ENCODE assay signal across 1 cellular context in the genomic region with DNA sequence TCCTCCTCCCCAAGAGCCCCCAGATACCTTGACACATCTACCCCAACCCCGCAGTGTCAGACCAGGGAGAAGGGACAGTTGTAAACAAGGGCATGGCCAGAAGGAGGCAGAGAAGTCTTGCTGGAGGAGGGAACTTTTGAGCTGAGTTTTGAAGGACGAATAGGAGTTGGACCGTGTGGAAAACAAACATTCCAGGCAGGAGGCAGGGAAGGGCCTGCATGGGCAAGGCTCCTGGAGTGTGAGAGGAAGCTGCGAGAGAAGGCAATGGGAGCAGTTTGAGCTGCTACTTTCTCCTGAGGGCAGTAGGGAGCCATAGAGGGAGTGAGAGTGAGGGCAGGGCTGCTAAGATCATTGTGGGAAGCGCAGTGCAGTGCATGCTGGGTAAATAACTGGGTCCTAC.
TF ChIP-seq lines count a peak whose summit lies in the region.

No MANE protein-coding gene starts in this region.

TF ChIP-seq in HepG2, 621 proteins besides CTCF, POLR2A, EP300 and RAD21:
- TF ChIP-seq STAG1 (CRISPR knock-in tag; IDR thresholded peaks at IDR 0.05) (peak; percentile 55), ERF (CRISPR knock-in tag; IDR thresholded peaks at IDR 0.05) (no peak), ZMYM3 (CRISPR knock-in tag; IDR thresholded peaks at IDR 0.05) (peak; percentile 95), ZFP36 (IDR thresholded peaks at IDR 0.05; ENCODE audit: borderline replicate concordance, low read depth, low read length, partially characterized antibody) (peak; percentile 85), CHD4 (IDR thresholded peaks at IDR 0.05; ENCODE audit: borderline replicate concordance, low read length) (peak; percentile 39; the same call in 1 of the 2 replicates), KDM1A (CRISPR knock-in tag; IDR thresholded peaks at IDR 0.05) (peak; percentile 74; the same call in 1 of the 2 replicates), FOXA1 (IDR thresholded peaks at IDR 0.05) (no peak), FOXA1 (CRISPR knock-in tag; IDR thresholded peaks at IDR 0.05) (peak; percentile 57), MTF1 (CRISPR knock-in tag; IDR thresholded peaks at IDR 0.05) (peak; percentile 46; the same call in 1 of the 2 replicates), FOXK1 (CRISPR knock-in tag; IDR thresholded peaks at IDR 0.05; ENCODE audit: borderline replicate concordance, low read depth) (0 out of 2 replicates have a peak, but pooled peaks have one; percentile 38), ZNF672 (CRISPR knock-in tag; IDR thresholded peaks at IDR 0.05) (no peak), GATAD2A (CRISPR knock-in tag; IDR thresholded peaks at IDR 0.05) (no peak), ADNP (CRISPR knock-in tag; IDR thresholded peaks at IDR 0.05) (peak; percentile 92), TEAD3 (CRISPR knock-in tag; optimal IDR thresholded peaks at IDR 0.05; ENCODE audit: borderline replicate concordance) (peak; percentile 90), SMAD3 (CRISPR knock-in tag; IDR thresholded peaks at IDR 0.05) (no peak), NFE2 (CRISPR knock-in tag; IDR thresholded peaks at IDR 0.05) (no peak), FOXA3 (CRISPR knock-in tag; IDR thresholded peaks at IDR 0.05) (peak; percentile 64; the same call in 1 of the 2 replicates), ZNF660 (CRISPR knock-in tag; IDR thresholded peaks at IDR 0.05; ENCODE audit: borderline replicate concordance, low read depth) (no peak), NFATC3 (CRISPR knock-in tag; IDR thresholded peaks at IDR 0.05) (no peak), HDAC2 (CRISPR knock-in tag; IDR thresholded peaks at IDR 0.05) (peak; percentile 15; the same call in 1 of the 2 replicates), HIVEP1 (CRISPR knock-in tag; IDR thresholded peaks at IDR 0.05) (no peak), THYN1 (CRISPR knock-in tag; IDR thresholded peaks at IDR 0.05; ENCODE audit: borderline replicate concordance, low read depth) (no peak), SMC3 (IDR thresholded peaks at IDR 0.05; ENCODE audit: low read length) (peak; percentile 41; the same call in 1 of the 2 replicates)
- TF ChIP-seq, protein P1, sequence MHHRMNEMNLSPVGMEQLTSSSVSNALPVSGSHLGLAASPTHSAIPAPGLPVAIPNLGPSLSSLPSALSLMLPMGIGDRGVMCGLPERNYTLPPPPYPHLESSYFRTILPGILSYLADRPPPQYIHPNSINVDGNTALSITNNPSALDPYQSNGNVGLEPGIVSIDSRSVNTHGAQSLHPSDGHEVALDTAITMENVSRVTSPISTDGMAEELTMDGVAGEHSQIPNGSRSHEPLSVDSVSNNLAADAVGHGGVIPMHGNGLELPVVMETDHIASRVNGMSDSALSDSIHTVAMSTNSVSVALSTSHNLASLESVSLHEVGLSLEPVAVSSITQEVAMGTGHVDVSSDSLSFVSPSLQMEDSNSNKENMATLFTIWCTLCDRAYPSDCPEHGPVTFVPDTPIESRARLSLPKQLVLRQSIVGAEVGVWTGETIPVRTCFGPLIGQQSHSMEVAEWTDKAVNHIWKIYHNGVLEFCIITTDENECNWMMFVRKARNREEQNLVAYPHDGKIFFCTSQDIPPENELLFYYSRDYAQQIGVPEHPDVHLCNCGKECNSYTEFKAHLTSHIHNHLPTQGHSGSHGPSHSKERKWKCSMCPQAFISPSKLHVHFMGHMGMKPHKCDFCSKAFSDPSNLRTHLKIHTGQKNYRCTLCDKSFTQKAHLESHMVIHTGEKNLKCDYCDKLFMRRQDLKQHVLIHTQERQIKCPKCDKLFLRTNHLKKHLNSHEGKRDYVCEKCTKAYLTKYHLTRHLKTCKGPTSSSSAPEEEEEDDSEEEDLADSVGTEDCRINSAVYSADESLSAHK (CRISPR knock-in tag; IDR thresholded peaks at IDR 0.05; ENCODE audit: borderline replicate concordance), result no peak
- TF ChIP-seq, protein P2, sequence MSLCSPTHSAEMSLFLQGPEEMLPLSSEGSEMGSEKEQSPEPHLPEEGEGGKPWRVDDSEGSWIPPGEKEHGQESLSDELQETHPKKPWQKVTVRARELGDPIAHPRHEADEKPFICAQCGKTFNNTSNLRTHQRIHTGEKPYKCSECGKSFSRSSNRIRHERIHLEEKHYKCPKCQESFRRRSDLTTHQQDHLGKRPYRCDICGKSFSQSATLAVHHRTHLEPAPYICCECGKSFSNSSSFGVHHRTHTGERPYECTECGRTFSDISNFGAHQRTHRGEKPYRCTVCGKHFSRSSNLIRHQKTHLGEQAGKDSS (CRISPR knock-in tag; IDR thresholded peaks at IDR 0.05; ENCODE audit: borderline replicate concordance, low read depth), result no peak; the same call in 1 of the 2 replicates
- TF ChIP-seq, protein P3, sequence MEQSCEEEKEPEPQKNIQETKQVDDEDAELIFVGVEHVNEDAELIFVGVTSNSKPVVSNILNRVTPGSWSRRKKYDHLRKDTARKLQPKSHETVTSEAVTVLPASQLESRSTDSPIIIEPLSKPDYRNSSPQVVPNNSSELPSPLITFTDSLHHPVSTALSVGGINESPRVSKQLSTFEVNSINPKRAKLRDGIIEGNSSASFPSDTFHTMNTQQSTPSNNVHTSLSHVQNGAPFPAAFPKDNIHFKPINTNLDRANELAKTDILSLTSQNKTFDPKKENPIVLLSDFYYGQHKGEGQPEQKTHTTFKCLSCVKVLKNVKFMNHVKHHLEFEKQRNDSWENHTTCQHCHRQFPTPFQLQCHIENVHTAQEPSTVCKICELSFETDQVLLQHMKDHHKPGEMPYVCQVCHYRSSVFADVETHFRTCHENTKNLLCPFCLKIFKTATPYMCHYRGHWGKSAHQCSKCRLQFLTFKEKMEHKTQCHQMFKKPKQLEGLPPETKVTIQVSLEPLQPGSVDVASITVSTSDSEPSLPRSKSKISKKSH (CRISPR knock-in tag; IDR thresholded peaks at IDR 0.05; ENCODE audit: borderline replicate concordance), result no peak
- TF ChIP-seq, protein P4, sequence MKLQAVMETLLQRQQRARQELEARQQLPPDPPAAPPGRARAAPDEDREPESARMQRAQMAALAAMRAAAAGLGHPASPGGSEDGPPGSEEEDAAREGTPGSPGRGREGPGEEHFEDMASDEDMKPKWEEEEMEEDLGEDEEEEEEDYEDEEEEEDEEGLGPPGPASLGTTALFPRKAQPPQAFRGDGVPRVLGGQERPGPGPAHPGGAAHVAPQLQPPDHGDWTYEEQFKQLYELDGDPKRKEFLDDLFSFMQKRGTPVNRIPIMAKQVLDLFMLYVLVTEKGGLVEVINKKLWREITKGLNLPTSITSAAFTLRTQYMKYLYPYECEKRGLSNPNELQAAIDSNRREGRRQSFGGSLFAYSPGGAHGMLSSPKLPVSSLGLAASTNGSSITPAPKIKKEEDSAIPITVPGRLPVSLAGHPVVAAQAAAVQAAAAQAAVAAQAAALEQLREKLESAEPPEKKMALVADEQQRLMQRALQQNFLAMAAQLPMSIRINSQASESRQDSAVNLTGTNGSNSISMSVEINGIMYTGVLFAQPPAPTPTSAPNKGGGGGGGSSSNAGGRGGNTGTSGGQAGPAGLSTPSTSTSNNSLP (IDR thresholded peaks at IDR 0.05; ENCODE audit: low read depth, low read length), result no peak
TF ChIP-seq in HepG2: peak in this region for 13.
